Comparison of ENCODE assay signal across 23 cellular contexts in genomic region chr3:78112266-78112665, GRCh38.
DNase-seq lines count a peak whose midpoint lies in the region; ATAC-seq, FAIRE-seq and TF ChIP-seq lines count a peak whose summit lies in the region.
"Had no signal": no experiment of that assay in that cellular context is flagged by ENCODE, and none has a peak within 500 bp of the region (broad histone marks: within the 10 kb centered on the region; RNA-seq: fewer than 3 reads in every experiment).

No MANE protein-coding gene starts in this region.

- ATAC-seq in Right ventricle myocardium inferior: peak; percentile 85
- peak; percentile 30 for ATAC-seq in upper lobe of right lung
- ATAC-seq: foreskin keratinocyte, left lung, mucosa of descending colon had no signal

- H3K9me1 ChIP-seq in keratinocyte (ENCODE audit: control insufficient read depth, extremely low read depth, insufficient read depth, low read length): no peaks in the 10 kb centered on the region

- POLR2A ChIA-PET in GM10248 (lab: Yijun Ruan, JAX): no interaction called here

- H2AFZ ChIP-seq in keratinocyte (ENCODE audit: control insufficient read depth, low read length): no peak overlapping the region

- H4K20me1 ChIP-seq in keratinocyte (ENCODE audit: control insufficient read depth, extremely low read depth, insufficient read depth, low read length): no peaks in the 10 kb centered on the region

- H3K4me2 ChIP-seq in keratinocyte (ENCODE audit: control insufficient read depth, extremely low read depth, insufficient read depth, low read depth, low read length): no peak overlapping the region
- H3K4me2 ChIP-seq: KMS-11 had no signal

- H3K79me2 ChIP-seq in keratinocyte (ENCODE audit: control insufficient read depth, insufficient read depth, low read length): no peaks in the 10 kb centered on the region

- DNase-seq in Right ventricle myocardium inferior (ENCODE audit: missing footprints): no peak
- no peak for DNase-seq in right atrium auricular region (ENCODE audit: low spot score)
- peak; percentile 87 for DNase-seq in fibroblast of gingiva (ENCODE audit: low read depth)
- DNase-seq in keratinocyte (ENCODE audit: low read depth, low spot score): no peak
- DNase-seq in upper lobe of right lung: no peak
- DNase-seq in mucosa of gallbladder (ENCODE audit: low spot score): no peak
- no peak for DNase-seq in RKO (ENCODE audit: low spot score)
- DNase-seq in GM10248 (ENCODE audit: extremely low spot score): no peak
- DNase-seq: activated CD4-positive, alpha-beta T cell treated with anti-CD3 and anti-CD28 coated beads for 4 hours; activated CD8-positive, alpha-beta memory T cell treated with anti-CD3 and anti-CD28 coated beads for 24 hours; activated naive CD4-positive, alpha-beta T cell; activated T-cell treated with anti-CD3 and anti-CD28 coated beads, Interleukin-2, amount 50 U/mL, for 1 hour; CD8-positive, alpha-beta memory T cell; foreskin keratinocyte; left lung; mucosa of descending colon; NCI-H510A treated with DMSO at 0.1 percent for 48 hours; Peyer's patch had no signal

- dilution Hi-C loops in keratinocyte (cut with MboI; ENCODE audit: extremely low pct_ligation_motif_present, low sequenced_read_pairs): no loop called here

- H3K36me3 ChIP-seq in right atrium auricular region (no peaks in the 10 kb centered on the region), keratinocyte (ENCODE audit: control insufficient read depth in 2 of 2, extremely low read depth in 1 of 2, insufficient read depth in 2 of 2, low read length in 2 of 2) (no peaks in the 10 kb centered on the region), upper lobe of right lung (no peaks in the 10 kb centered on the region)
- H3K36me3 ChIP-seq: adrenal gland, left lung, Peyer's patch had no signal

- H3K4me1 ChIP-seq in right atrium auricular region (peaks cover 0 to 7% of the 10 kb centered on the region in 2 donors), keratinocyte (ENCODE audit: control insufficient read depth, extremely low read depth, insufficient read depth, low read length) (no peaks in the 10 kb centered on the region), upper lobe of right lung (no peaks in the 10 kb centered on the region)
- H3K4me1 ChIP-seq: foreskin keratinocyte, left lung, Peyer's patch had no signal

- H3K9me3 ChIP-seq in right atrium auricular region (no peaks in the 10 kb centered on the region), keratinocyte (ENCODE audit: control insufficient read depth, low read depth, low read length) (no peaks in the 10 kb centered on the region), upper lobe of right lung (no peaks in the 10 kb centered on the region)
- H3K9me3 ChIP-seq: adrenal gland, mucosa of descending colon, Peyer's patch had no signal

- H3K27me3 ChIP-seq in right atrium auricular region (no peaks in the 10 kb centered on the region), keratinocyte (ENCODE audit: control insufficient read depth, extremely low read depth, insufficient read depth, low read length) (no peaks in the 10 kb centered on the region), upper lobe of right lung (no peaks in the 10 kb centered on the region)
- H3K27me3 ChIP-seq: adrenal gland, foreskin keratinocyte, left lung, Peyer's patch had no signal

- H3K4me3 ChIP-seq in right atrium auricular region: no peak overlapping the region
- H3K4me3 ChIP-seq in keratinocyte (ENCODE audit: control insufficient read depth in 2 of 3, extremely low read depth in 1 of 3, insufficient read depth in 2 of 3, low read depth in 1 of 3, low read length in 3 of 3): no peak overlapping the region
- no peak overlapping the region for H3K4me3 ChIP-seq in upper lobe of right lung
- H3K4me3 ChIP-seq: adrenal gland, left lung, mucosa of descending colon, Peyer's patch had no signal

- peak; percentile 17 for FAIRE-seq in keratinocyte (lab: Jason Lieb, UNC)
- FAIRE-seq: endothelial cell of umbilical vein, G401.6, HTR-8/SVneo had no signal

- H3K27ac ChIP-seq in right atrium auricular region (no peak overlapping the region), keratinocyte (ENCODE audit: control insufficient read depth, insufficient read depth, low read length) (no peak overlapping the region), upper lobe of right lung (peak overlapping the region; percentile 7)
- H3K27ac ChIP-seq: foreskin keratinocyte, KMS-11, left lung, Peyer's patch had no signal

- intact Hi-C loops in Right ventricle myocardium inferior (cut with DNase I): no loop called here
- intact Hi-C loops in upper lobe of right lung (cut with DNase I): no loop called here

- CTCF ChIA-PET in GM10248 (lab: Yijun Ruan, JAX): interaction anchor here (1.2 kb wide), 1 partner anchor 8 kb away, joined by 3 read pairs; no protein-coding TSS in a partner anchor

- H3K9ac ChIP-seq in keratinocyte (ENCODE audit: control insufficient read depth, extremely low read depth, insufficient read depth, low read length): no peak overlapping the region
- H3K9ac ChIP-seq: KMS-11 had no signal

- no peak for TF ChIP-seq CTCF in right atrium auricular region (IDR thresholded peaks at IDR 0.05)
- no peak for TF ChIP-seq CTCF in keratinocyte (optimal IDR thresholded peaks at IDR 0.05 in 1 of 3, IDR thresholded peaks at IDR 0.05 in 1 of 3, conservative IDR thresholded peaks at IDR 0.05 in 1 of 3; ENCODE audit: extremely low read depth in 1 of 3, insufficient read depth in 2 of 3, low read length in 3 of 3)
- no peak for TF ChIP-seq CTCF in upper lobe of right lung (IDR thresholded peaks at IDR 0.05)
- no peak for TF ChIP-seq CTCF in GM10248 (IDR thresholded peaks at IDR 0.05; ENCODE audit: control extremely low read depth, extremely low read depth, low read depth, missing control alignments)
